Comparison of ENCODE assay signal across 34 cellular contexts in genomic region chr21:37993071-37993470, GRCh38.
"Had no signal": no experiment of that assay in that cellular context is flagged by ENCODE, and none has a peak within 500 bp of the region (broad histone marks: within the 10 kb centered on the region; RNA-seq: fewer than 3 reads in every experiment).

No MANE protein-coding gene starts in this region.

- H3K27me3 ChIP-seq: MG63 had no signal

- H3K9me3 ChIP-seq: MG63 had no signal

- H3K36me3 ChIP-seq: MG63 had no signal

- H3K4me3 ChIP-seq: MG63 had no signal

- DNase-seq: Karpas-422, Kasumi-1, MG63, MM.1S, MV-4-11, NCI-H1048, NCI-H1092, NCI-H1092 treated with DMSO at 0.1 percent for 48 hours, NCI-H1105, NCI-H1105 treated with DMSO at 0.1 percent for 48 hours, NCI-H1417, NCI-H1417 treated with DMSO at 0.1 percent for 48 hours, NCI-H1436, NCI-H1436 treated with DMSO at 0.1 percent for 48 hours, NCI-H146, NCI-H1694, NCI-H1694 treated with DMSO at 0.1 percent for 48 hours, NCI-H187, NCI-H187 treated with DMSO at 0.1 percent for 48 hours, NCI-H1930, NCI-H2029, NCI-H2029 treated with DMSO at 0.1 percent for 48 hours, NCI-H2081, NCI-H2081 treated with DMSO at 0.1 percent for 48 hours, NCI-H2107, NCI-H2171, NCI-H2171 treated with DMSO at 0.1 percent for 48 hours, NCI-H2227 treated with DMSO at 0.1 percent for 48 hours, NCI-H226, NCI-H446, NCI-H446 treated with DMSO at 0.1 percent for 48 hours, NCI-H510A, NCI-H510A treated with DMSO at 0.1 percent for 48 hours, NCI-H524 had no signal
